Comparison of ENCODE assay signal across 8 cellular contexts in the genomic region with DNA sequence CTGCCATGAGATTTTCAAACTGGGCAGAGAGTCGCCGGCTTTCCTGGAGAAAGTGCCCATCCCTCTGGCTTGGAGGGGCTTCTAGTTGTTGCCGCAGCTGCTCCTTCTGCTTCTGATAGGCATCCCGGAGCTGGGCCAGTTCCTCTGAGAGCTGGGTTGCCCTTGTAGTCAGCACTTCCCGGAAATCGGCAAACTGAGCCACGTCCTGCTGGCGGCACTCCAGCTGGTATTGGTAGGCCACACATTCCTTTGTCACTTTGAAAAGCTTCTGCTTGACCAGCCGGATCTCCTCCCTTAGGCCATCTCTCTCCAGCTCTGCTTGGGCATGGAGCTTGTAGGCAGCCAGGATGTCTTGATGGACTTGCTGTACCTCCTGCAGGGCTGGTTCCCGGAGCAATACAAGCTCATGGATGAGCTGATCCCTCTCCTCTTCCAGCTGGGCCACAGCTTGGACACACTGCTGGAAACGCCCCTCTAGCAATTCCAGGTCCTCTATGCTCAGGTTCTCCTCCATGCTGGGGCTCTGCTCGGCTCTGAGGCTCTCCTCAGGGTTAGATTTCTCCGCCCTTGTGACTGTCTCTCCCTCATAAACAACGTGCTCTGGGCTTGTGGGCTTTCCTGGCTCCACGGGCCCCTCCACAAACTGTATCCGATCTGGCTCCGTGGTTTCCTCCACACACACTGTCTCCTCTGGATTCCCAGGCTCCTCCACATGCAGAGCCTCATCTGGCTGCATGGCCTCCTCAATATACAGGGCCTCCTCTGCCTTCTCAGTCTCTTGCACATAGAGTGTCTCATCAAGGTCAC. TPM values are rescaled to one million over a fixed set of nuclear protein-coding genes. Genes with fewer than 3 reads are reported as not detected.
A peak's percentile ranks its signal among the peaks of the same experiment; 100 is the strongest.
DNase-seq lines count a peak whose midpoint lies in the region; ATAC-seq and FAIRE-seq lines count a peak whose summit lies in the region.

No MANE protein-coding gene starts in this region.

- H2BK12ac ChIP-seq in trophoblast cell (ENCODE audit: low read length), result no peak overlapping the region

- no peak for FAIRE-seq in urothelium cell line (lab: Jason Lieb, UNC)

- no peak overlapping the region for H4K8ac ChIP-seq in trophoblast cell (ENCODE audit: low read depth, low read length)

- H3K4me2 ChIP-seq in trophoblast cell (ENCODE audit: low read length), result no peak overlapping the region

- H3K79me2 ChIP-seq in trophoblast cell (ENCODE audit: control insufficient read depth, insufficient read depth, low read length, poor library complexity), result no peaks in the 10 kb centered on the region

- H3K79me1 ChIP-seq in trophoblast cell (ENCODE audit: low read length), result no peaks in the 10 kb centered on the region

- H3K27me3 ChIP-seq in trophoblast cell (ENCODE audit: insufficient read depth, low read length), result no peaks in the 10 kb centered on the region

- no peak overlapping the region for H3K14ac ChIP-seq in trophoblast cell (ENCODE audit: low read length)

- no peak overlapping the region for H2AK5ac ChIP-seq in trophoblast cell (ENCODE audit: low read length)

- H4K91ac ChIP-seq in trophoblast cell (ENCODE audit: low read depth, low read length), result no peak overlapping the region

- no peak overlapping the region for H3K18ac ChIP-seq in trophoblast cell (ENCODE audit: low read length)

- no peaks in the 10 kb centered on the region for H3K36me3 ChIP-seq in trophoblast cell (ENCODE audit: control insufficient read depth in 1 of 2, insufficient read depth in 2 of 2, low read length in 2 of 2)

- H2BK5ac ChIP-seq in trophoblast cell (ENCODE audit: low read depth, low read length, poor library complexity), result no peak overlapping the region

- WGBS in trophoblast cell (ENCODE audit: extremely low coverage, insufficient coverage, insufficient read length), result no CpG with 5 or more reads among the region's 17 CpGs

- no peak overlapping the region for H3K4me3 ChIP-seq in trophoblast cell (ENCODE audit: low read depth, low read length)

- H3K4me1 ChIP-seq in trophoblast cell (ENCODE audit: control insufficient read depth in 1 of 2, insufficient read depth in 2 of 2, low read length in 2 of 2), result no peaks in the 10 kb centered on the region

- H3K9ac ChIP-seq in trophoblast cell (ENCODE audit: low read length), result peak overlapping the region; percentile 4

- no peak overlapping the region for H2BK120ac ChIP-seq in trophoblast cell (ENCODE audit: insufficient read depth, low read length, poor library complexity)

- H2AFZ ChIP-seq in trophoblast cell (ENCODE audit: insufficient read depth, low read length, poor library complexity), result no peak overlapping the region

- no peak overlapping the region for H3K4ac ChIP-seq in trophoblast cell (ENCODE audit: low read depth, low read length)

- no peak overlapping the region for H4K12ac ChIP-seq in trophoblast cell (ENCODE audit: low read depth, low read length)

- no peak overlapping the region for H3K27ac ChIP-seq in trophoblast cell (ENCODE audit: low read depth, low read length)

- ATAC-seq in GM21786 (IDR thresholded peaks at IDR 0.05; ENCODE audit: unreplicated experiment), result no peak

- H3K9me3 ChIP-seq in trophoblast cell (ENCODE audit: insufficient read depth, low read depth, low read length), result no peaks in the 10 kb centered on the region

- DNase-seq in Daoy (ENCODE audit: low read depth), result peak; percentile 49
- DNase-seq in RPMI8226, result peak; percentile 78
- peak; percentile 86 for DNase-seq in fibroblast of gingiva (ENCODE audit: low read depth)
- peak; percentile 11 to 55 for DNase-seq in trophoblast cell
- no peak for DNase-seq in urothelium cell line (ENCODE audit: low spot score)
- no peak for DNase-seq in T-helper 9 cell
- no peak for DNase-seq in NOMO-1 (lab: John Stamatoyannopoulos, UW; ENCODE audit: unreplicated experiment in 2 of 2)

- no peak overlapping the region for H3K23ac ChIP-seq in trophoblast cell (ENCODE audit: low read length)

RNA-seq across cellular contexts. Expression of a gene that starts 7.3 kb away (rescaled TPM):
- total RNA-seq in Daoy (2014; rRNA removed; shearing (Covaris generic)), result 52.8 and 63.1 TPM in 2 replicates
- 2.2 and 2.3 TPM in 2 replicates for polyA plus RNA-seq in trophoblast cell (2013)

RNA-seq across cellular contexts. Expression of a gene that starts 44.3 kb away (rescaled TPM):
- 100 and 152 TPM in 2 replicates for total RNA-seq in Daoy (2014; rRNA removed; shearing (Covaris generic))
- 125 and 128 TPM in 2 replicates for polyA plus RNA-seq in trophoblast cell (2013)

RNA-seq across cellular contexts. Expression of a gene that starts 45.0 kb away (rescaled TPM):
- 94.3 and 101 TPM in 2 replicates for total RNA-seq in Daoy (2014; rRNA removed; shearing (Covaris generic))
- polyA plus RNA-seq in trophoblast cell (2013), result 69.1 and 70.1 TPM in 2 replicates

Comparison
In these comparisons a context has a peak if more than half of its experiments do, and no peak if none do; other contexts are left out.
1. DNase-seq: peak in Daoy (single experiment), RPMI8226 (single experiment), fibroblast of gingiva (single experiment) and trophoblast cell (2 of 2); none in urothelium cell line (single experiment), T-helper 9 cell (single experiment) and NOMO-1 (0 of 2).